ENCODE assay signal across 23 cellular contexts in genomic region chr3:152826476-152826875, GRCh38. TPM values are rescaled to one million over a fixed set of nuclear protein-coding genes. Genes with fewer than 3 reads are reported as not detected.
"Had no signal": no experiment of that assay in that cellular context is flagged by ENCODE, and none has a peak within 500 bp of the region (broad histone marks: within the 10 kb centered on the region; RNA-seq: fewer than 3 reads in every experiment).

No MANE protein-coding gene starts in this region.

- H3K27ac ChIP-seq: coronary artery had no signal

- H3K9ac ChIP-seq: SK-N-SH had no signal

- H3K27me3 ChIP-seq: body of pancreas had no signal

- ATAC-seq: activated CD4-positive, CD25-positive, alpha-beta regulatory T cell treated with anti-CD3 and anti-CD28 coated beads, Interleukin-2, amount 50 U/mL, for 24 hours; activated CD8-positive, alpha-beta memory T cell treated with anti-CD3 and anti-CD28 coated beads, Interleukin-2, amount 10 ng/mL, durations not matched to agents 7 days and 5 days; Right ventricle myocardium inferior had no signal

- H3K4me2 ChIP-seq: SK-N-SH had no signal

- H3K4me3 ChIP-seq: body of pancreas, coronary artery had no signal

- H3K9me3 ChIP-seq: body of pancreas, SK-N-SH had no signal

- DNase-seq: activated CD4-positive, alpha-beta T cell treated with anti-CD3 and anti-CD28 coated beads for 48 hours; activated CD4-positive, alpha-beta T cell treated with anti-CD3 and anti-CD28 coated beads, Interleukin-2, amount 50 U/mL, for 48 hours; activated CD8-positive, alpha-beta memory T cell treated with anti-CD3 and anti-CD28 coated beads, Interleukin-2, amount 10 ng/mL, durations not matched to agents 7 days and 5 days; activated effector memory CD4-positive, alpha-beta T cell treated with Interleukin-2 at 50 U/mL for 16 hours; activated naive CD4-positive, alpha-beta T cell; activated T-cell treated with anti-CD3 and anti-CD28 coated beads, Interleukin-2, amount 50 U/mL, for 24 hours; aorta; body of pancreas; central memory CD4-positive, alpha-beta T cell; MV-4-11; NCI-H1092 treated with DMSO at 0.1 percent for 48 hours; NCI-H1417 treated with DMSO at 0.1 percent for 48 hours; NCI-H1694; NCI-H2029 treated with DMSO at 0.1 percent for 48 hours; NCI-H510A treated with DMSO at 0.1 percent for 48 hours; NCI-H774; SK-N-SH; T-helper 1 cell had no signal

RNA-seq across cellular contexts. Expression of gene P2RY1, which starts 8.5 kb away (rescaled TPM):
- total RNA-seq: LHCN-M2, OCI-LY7 had no signal
- polyA plus RNA-seq: SK-N-SH had no signal
